Comparison of ENCODE assay signal across 11 cellular contexts in genomic region chr1:25697426-25698220, GRCh38.
A peak's percentile ranks its signal among the peaks of the same experiment; 100 is the strongest.
DNase-seq lines count a peak whose midpoint lies in the region; ATAC-seq, FAIRE-seq and TF ChIP-seq lines count a peak whose summit lies in the region.
"Had no signal": no experiment of that assay in that cellular context is flagged by ENCODE, and none has a peak within 500 bp of the region (broad histone marks: within the 10 kb centered on the region; RNA-seq: fewer than 3 reads in every experiment).

No MANE protein-coding gene starts in this region.

- no peak for FAIRE-seq in A549 (lab: Jason Lieb, UNC)

- in situ Hi-C loops in GM13977 (cut with MboI; ENCODE audit: low pct_unique_long_range_greater_than_20kb, low sequenced_read_pairs, unreplicated experiment), result no loop called here

- no peak for TF ChIP-seq EP300 in A549 (IDR thresholded peaks at IDR 0.05)

- H3K4me3 ChIP-seq in A549 (no peak overlapping the region), muscle layer of duodenum (ENCODE audit: low read depth in 1 of 2, low read length in 2 of 2) (no peak overlapping the region)

- no peak for DNase-seq in A549 (ENCODE audit: low read depth in 1 of 2, low spot score in 1 of 2)
- DNase-seq in DMS 273 (lab: John Stamatoyannopoulos, UW; ENCODE audit: unreplicated experiment), result peak; percentile 64
- DNase-seq in GM13977 (ENCODE audit: low spot score), result no peak
- DNase-seq: activated CD4-positive, alpha-beta T cell treated with anti-CD3 and anti-CD28 coated beads, Interleukin-2, amount 10 ng/mL, durations not matched to agents 24 days and 14 days; erythroblast; NCI-H1694 treated with DMSO at 0.1 percent for 48 hours had no signal

- CTCF ChIA-PET in A549 (lab: Yijun Ruan, JAX), result interaction anchor here (0.9 to 1.3 kb wide), 3 partner anchors 15 to 99 kb away, joined by 3 to 4 read pairs (median 3); no protein-coding TSS in a partner anchor

- no peaks in the 10 kb centered on the region for H3K36me3 ChIP-seq in muscle layer of duodenum (ENCODE audit: control insufficient read depth in 1 of 2, insufficient read depth in 2 of 2, low read length in 2 of 2)

- no peak for TF ChIP-seq POLR2A in A549 (IDR thresholded peaks at IDR 0.05; ENCODE audit: low read length)

- no peak overlapping the region for H3K4me2 ChIP-seq in A549

- peaks cover 24% of the 10 kb centered on the region for H3K4me1 ChIP-seq in A549
- H3K4me1 ChIP-seq in muscle layer of duodenum (ENCODE audit: control insufficient read depth in 1 of 2, insufficient read depth in 2 of 2, low read length in 2 of 2), result peaks cover 32 to 48% of the 10 kb centered on the region in 2 donors

- ATAC-seq in A549 (no peak), HG03095 (IDR thresholded peaks at IDR 0.05; ENCODE audit: unreplicated experiment) (no peak), GM21526 (IDR thresholded peaks at IDR 0.05; ENCODE audit: low FRiP score, unreplicated experiment) (no peak), GM18858 (IDR thresholded peaks at IDR 0.05; ENCODE audit: unreplicated experiment) (no peak)

- H3K27ac ChIP-seq in A549, result peak overlapping the region in 1 of 2 experiments; percentile 7; a peak in 1 of 6 replicates
- H3K27ac ChIP-seq in angular gyrus (ENCODE audit: low read depth, low read length), result peak overlapping the region; percentile 12
- H3K27ac ChIP-seq in muscle layer of duodenum (ENCODE audit: low read length), result peak overlapping the region; percentile 9

- TF ChIP-seq CTCF in A549 (IDR thresholded peaks at IDR 0.05) (no peak), GM13977 (IDR thresholded peaks at IDR 0.05; ENCODE audit: extremely low read depth, insufficient read depth, missing control alignments) (no peak)

- H3K9me3 ChIP-seq in A549 (no peaks in the 10 kb centered on the region), muscle layer of duodenum (ENCODE audit: control insufficient read depth in 1 of 2, low read length in 2 of 2) (no peaks in the 10 kb centered on the region)

- WGBS in A549 (ENCODE audit: missing lambda C conversion rate), result 86% methylated on average over 10 of the region's 10 CpGs

- POLR2A ChIA-PET in A549 (lab: Yijun Ruan, JAX), result no interaction called here

- H3K27me3 ChIP-seq in muscle layer of duodenum (ENCODE audit: low read depth, low read length), result no peaks in the 10 kb centered on the region

- TF ChIP-seq RAD21 in A549 (conservative IDR thresholded peaks at IDR 0.05 in 1 of 2, IDR thresholded peaks at IDR 0.05 in 1 of 2), result no peak

TF ChIP-seq in A549, 52 proteins besides CTCF, POLR2A, EP300 and RAD21:
- TF ChIP-seq MAFK (IDR thresholded peaks at IDR 0.05; ENCODE audit: partially characterized antibody), result peak; percentile 54
- TF ChIP-seq FOSB (CRISPR knock-in tag; IDR thresholded peaks at IDR 0.05), result no peak
